In the genomic region with DNA sequence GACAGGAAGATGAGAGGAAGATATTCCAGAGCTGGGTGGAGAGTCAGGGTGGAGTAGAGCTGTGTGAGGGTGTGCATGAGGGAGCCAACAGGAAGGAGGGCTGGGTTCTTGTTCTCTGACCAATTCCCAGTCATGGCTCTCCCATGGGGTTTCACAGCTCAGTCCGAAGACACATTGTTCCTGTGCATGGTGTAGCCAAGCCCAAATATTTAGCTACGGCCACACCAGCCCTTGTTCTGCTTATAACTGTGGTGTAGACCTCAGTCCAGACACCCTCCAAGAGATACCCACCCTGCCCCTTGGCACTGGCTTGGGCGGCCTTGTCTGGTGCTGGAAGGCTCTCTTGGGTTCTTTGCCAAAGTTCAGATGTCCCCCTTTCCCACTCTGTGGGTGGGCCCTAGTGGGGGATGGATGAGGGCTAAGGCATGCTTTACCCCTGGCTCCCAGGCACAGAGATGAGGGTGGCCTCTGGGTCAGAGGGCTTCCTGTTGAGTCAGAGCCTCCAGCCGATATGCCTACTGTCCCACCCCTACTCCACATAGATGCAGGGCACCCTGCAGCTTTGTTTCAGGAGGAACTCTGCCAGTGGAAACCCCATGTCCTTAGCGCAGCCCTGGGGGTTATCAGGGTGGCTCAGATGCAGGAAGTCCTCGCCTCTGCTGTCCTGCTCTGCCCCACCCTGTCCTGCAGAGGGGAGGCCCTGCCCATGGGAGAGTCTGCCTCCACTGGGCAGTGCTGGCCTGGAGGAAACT, we compare ENCODE assay signal across 16 cellular contexts.
DNase-seq lines count a peak whose midpoint lies in the region; ATAC-seq and TF ChIP-seq lines count a peak whose summit lies in the region.
"Had no signal": no experiment of that assay in that cellular context is flagged by ENCODE, and none has a peak within 500 bp of the region (broad histone marks: within the 10 kb centered on the region; RNA-seq: fewer than 3 reads in every experiment).

No MANE protein-coding gene starts in this region.

- H3K27ac ChIP-seq in HEK293 (ENCODE audit: extremely low read depth, low read depth, low read length) (no peak overlapping the region), breast epithelium (peak overlapping the region; percentile 34 to 90)
- H3K27ac ChIP-seq: C4-2B had no signal

- POLR2A ChIA-PET in HEK293 (lab: Yijun Ruan, JAX), result no interaction called here

- H3K36me3 ChIP-seq in HEK293 (ENCODE audit: control insufficient read depth in 2 of 2, insufficient read depth in 1 of 2, low read length in 2 of 2), result no peaks in the 10 kb centered on the region
- H3K36me3 ChIP-seq in breast epithelium, result no peaks in the 10 kb centered on the region
- H3K36me3 ChIP-seq in HAP-1 (replicated peaks), result no peaks in the 10 kb centered on the region

- H3K4me1 ChIP-seq in HEK293 (ENCODE audit: control insufficient read depth, insufficient read depth, low read length), result no peaks in the 10 kb centered on the region
- peaks cover 0 to 10% of the 10 kb centered on the region in 2 donors for H3K4me1 ChIP-seq in breast epithelium
- H3K4me1 ChIP-seq in HAP-1, result no peaks in the 10 kb centered on the region

- H3K4me3 ChIP-seq in HEK293 (ENCODE audit: low read depth, low read length) (no peak overlapping the region), breast epithelium (peak overlapping the region in 1 of 3 donors; percentile 7), HAP-1 (no peak overlapping the region)
- H3K4me3 ChIP-seq: dorsolateral prefrontal cortex had no signal

- H3K4me3 Mint-ChIP-seq in stimulated activated naive CD8-positive, alpha-beta T cell treated with anti-CD3 and anti-CD28 coated beads, Interleukin-15, amount 100 ng/mL, for 72 hours, result no peak overlapping the region
- H3K4me3 Mint-ChIP-seq: natural killer cell; stimulated activated memory B cell treated with anti-CD40 and anti-IgM and Interleukin-4, amounts not matched to agents 10 μg/mL and 1 μg/mL and 100 μg/mL, for 72 hours had no signal

- intact Hi-C loops in breast epithelium (cut with DNase I; ENCODE audit: low total_unique reads), result no loop called here

- no peaks in the 10 kb centered on the region for H3K9me3 ChIP-seq in HEK293 (ENCODE audit: control insufficient read depth, insufficient read depth, low read depth, low read length)
- H3K9me3 ChIP-seq in breast epithelium, result no peaks in the 10 kb centered on the region
- no peaks in the 10 kb centered on the region for H3K9me3 ChIP-seq in HAP-1

- H3K4me1 Mint-ChIP-seq in stimulated activated naive CD8-positive, alpha-beta T cell treated with anti-CD3 and anti-CD28 coated beads, Interleukin-15, amount 100 ng/mL, for 72 hours, result no peaks in the 10 kb centered on the region
- H3K4me1 Mint-ChIP-seq: natural killer cell; stimulated activated memory B cell treated with anti-CD40 and anti-IgM and Interleukin-4, amounts not matched to agents 10 μg/mL and 1 μg/mL and 100 μg/mL, for 72 hours had no signal

- TF ChIP-seq CTCF in HEK293 (tag by site-specific recombination; IDR thresholded peaks at IDR 0.05) (no peak), breast epithelium (IDR thresholded peaks at IDR 0.05) (no peak)

- H3K27me3 Mint-ChIP-seq in stimulated activated naive CD8-positive, alpha-beta T cell treated with anti-CD3 and anti-CD28 coated beads, Interleukin-15, amount 100 ng/mL, for 72 hours, result peaks cover 7% of the 10 kb centered on the region

- CTCF ChIA-PET in HEK293 (lab: Yijun Ruan, JAX), result interaction anchor here (0.7 kb wide), 1 partner anchor 150 kb away, joined by 3 read pairs; no protein-coding TSS in a partner anchor

- TF ChIP-seq POLR2A in breast epithelium (IDR thresholded peaks at IDR 0.05), result no peak

- no peak for DNase-seq in breast epithelium (ENCODE audit: low spot score in 2 of 2)
- DNase-seq in left lobe of liver (ENCODE audit: low spot score), result no peak
- DNase-seq in stimulated activated naive CD8-positive, alpha-beta T cell treated with anti-CD3 and anti-CD28 coated beads, Interleukin-15, amount 100 ng/mL, for 72 hours, result no peak
- DNase-seq in HAP-1 (ENCODE audit: low spot score in 2 of 2), result no peak
- no peak for DNase-seq in NCI-H226
- DNase-seq: activated CD8-positive, alpha-beta memory T cell treated with anti-CD3 and anti-CD28 coated beads for 24 hours; dorsolateral prefrontal cortex; natural killer cell; NCI-H1092; NCI-H82 had no signal

- H3K27me3 ChIP-seq in breast epithelium (no peaks in the 10 kb centered on the region), HAP-1 (ENCODE audit: low read depth) (no peaks in the 10 kb centered on the region)
- H3K27me3 ChIP-seq: dorsolateral prefrontal cortex had no signal

- H3K27ac Mint-ChIP-seq in stimulated activated naive CD8-positive, alpha-beta T cell treated with anti-CD3 and anti-CD28 coated beads, Interleukin-15, amount 100 ng/mL, for 72 hours, result no peak overlapping the region
- H3K27ac Mint-ChIP-seq: activated naive CD4-positive, alpha-beta T cell treated with anti-CD3 and anti-CD28 coated beads, Interleukin-2, amount 50 U/mL, for 72 hours; natural killer cell; stimulated activated memory B cell treated with anti-CD40 and anti-IgM and Interleukin-4, amounts not matched to agents 10 μg/mL and 1 μg/mL and 100 μg/mL, for 72 hours had no signal

- in situ Hi-C loops in HAP-1 (cut with MboI; ENCODE audit: low sequenced_read_pairs), result no loop called here

- ATAC-seq in left lobe of liver (peak; percentile 60), GM18498 (IDR thresholded peaks at IDR 0.05; ENCODE audit: unreplicated experiment) (no peak), GM18868 (IDR thresholded peaks at IDR 0.05; ENCODE audit: unreplicated experiment) (no peak)
- ATAC-seq in stimulated activated naive CD8-positive, alpha-beta T cell treated with anti-CD3 and anti-CD28 coated beads, Interleukin-15, amount 100 ng/mL, for 72 hours, result peak; percentile 41
- ATAC-seq: stimulated activated memory B cell treated with anti-CD40 and anti-IgM and Interleukin-4, amounts not matched to agents 10 μg/mL and 1 μg/mL and 100 μg/mL, for 72 hours had no signal

- H3K9me3 Mint-ChIP-seq in stimulated activated naive CD8-positive, alpha-beta T cell treated with anti-CD3 and anti-CD28 coated beads, Interleukin-15, amount 100 ng/mL, for 72 hours, result no peaks in the 10 kb centered on the region
- H3K9me3 Mint-ChIP-seq: activated naive CD4-positive, alpha-beta T cell treated with anti-CD3 and anti-CD28 coated beads, Interleukin-2, amount 50 U/mL, for 72 hours; natural killer cell; stimulated activated memory B cell treated with anti-CD40 and anti-IgM and Interleukin-4, amounts not matched to agents 10 μg/mL and 1 μg/mL and 100 μg/mL, for 72 hours had no signal

TF ChIP-seq in HEK293, 187 proteins besides CTCF, POLR2A, EP300 and RAD21:
- TF ChIP-seq, protein P1, sequence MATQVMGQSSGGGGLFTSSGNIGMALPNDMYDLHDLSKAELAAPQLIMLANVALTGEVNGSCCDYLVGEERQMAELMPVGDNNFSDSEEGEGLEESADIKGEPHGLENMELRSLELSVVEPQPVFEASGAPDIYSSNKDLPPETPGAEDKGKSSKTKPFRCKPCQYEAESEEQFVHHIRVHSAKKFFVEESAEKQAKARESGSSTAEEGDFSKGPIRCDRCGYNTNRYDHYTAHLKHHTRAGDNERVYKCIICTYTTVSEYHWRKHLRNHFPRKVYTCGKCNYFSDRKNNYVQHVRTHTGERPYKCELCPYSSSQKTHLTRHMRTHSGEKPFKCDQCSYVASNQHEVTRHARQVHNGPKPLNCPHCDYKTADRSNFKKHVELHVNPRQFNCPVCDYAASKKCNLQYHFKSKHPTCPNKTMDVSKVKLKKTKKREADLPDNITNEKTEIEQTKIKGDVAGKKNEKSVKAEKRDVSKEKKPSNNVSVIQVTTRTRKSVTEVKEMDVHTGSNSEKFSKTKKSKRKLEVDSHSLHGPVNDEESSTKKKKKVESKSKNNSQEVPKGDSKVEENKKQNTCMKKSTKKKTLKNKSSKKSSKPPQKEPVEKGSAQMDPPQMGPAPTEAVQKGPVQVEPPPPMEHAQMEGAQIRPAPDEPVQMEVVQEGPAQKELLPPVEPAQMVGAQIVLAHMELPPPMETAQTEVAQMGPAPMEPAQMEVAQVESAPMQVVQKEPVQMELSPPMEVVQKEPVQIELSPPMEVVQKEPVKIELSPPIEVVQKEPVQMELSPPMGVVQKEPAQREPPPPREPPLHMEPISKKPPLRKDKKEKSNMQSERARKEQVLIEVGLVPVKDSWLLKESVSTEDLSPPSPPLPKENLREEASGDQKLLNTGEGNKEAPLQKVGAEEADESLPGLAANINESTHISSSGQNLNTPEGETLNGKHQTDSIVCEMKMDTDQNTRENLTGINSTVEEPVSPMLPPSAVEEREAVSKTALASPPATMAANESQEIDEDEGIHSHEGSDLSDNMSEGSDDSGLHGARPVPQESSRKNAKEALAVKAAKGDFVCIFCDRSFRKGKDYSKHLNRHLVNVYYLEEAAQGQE (tag by site-specific recombination; IDR thresholded peaks at IDR 0.05), result no peak
- TF ChIP-seq ZNF214 (tag by site-specific recombination; IDR thresholded peaks at IDR 0.05; ENCODE audit: borderline replicate concordance) (no peak), ZIC2 (tag by site-specific recombination; IDR thresholded peaks at IDR 0.05) (0 out of 2 replicates have a peak, but pooled peaks have one; percentile 18), ZNF600 (tag by site-specific recombination; IDR thresholded peaks at IDR 0.05) (no peak)
- TF ChIP-seq, protein P2, sequence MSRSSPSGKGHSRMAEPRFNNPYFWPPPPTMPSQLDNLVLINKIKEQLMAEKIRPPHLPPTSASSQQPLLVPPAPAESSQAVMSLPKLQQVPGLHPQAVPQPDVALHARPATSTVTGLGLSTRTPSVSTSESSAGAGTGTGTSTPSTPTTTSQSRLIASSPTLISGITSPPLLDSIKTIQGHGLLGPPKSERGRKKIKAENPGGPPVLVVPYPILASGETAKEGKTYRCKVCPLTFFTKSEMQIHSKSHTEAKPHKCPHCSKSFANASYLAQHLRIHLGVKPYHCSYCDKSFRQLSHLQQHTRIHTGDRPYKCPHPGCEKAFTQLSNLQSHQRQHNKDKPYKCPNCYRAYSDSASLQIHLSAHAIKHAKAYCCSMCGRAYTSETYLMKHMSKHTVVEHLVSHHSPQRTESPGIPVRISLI (tag by site-specific recombination; IDR thresholded peaks at IDR 0.05), result no peak

Comparison
In these comparisons a context has a peak if more than half of its experiments do, and no peak if none do; other contexts are left out.
1. ATAC-seq: peak in left lobe of liver (single experiment) and stimulated activated naive CD8-positive, alpha-beta T cell treated with anti-CD3 and anti-CD28 coated beads, Interleukin-15, amount 100 ng/mL, for 72 hours (single experiment); none in GM18498 (single experiment) and GM18868 (single experiment).